ENCODE assay signal across 1 cellular context in genomic region chr2:196431957-196432356, GRCh38.
TF ChIP-seq lines count a peak whose summit lies in the region.

No MANE protein-coding gene starts in this region.

TF ChIP-seq in GM23338, 12 proteins besides CTCF, POLR2A, EP300 and RAD21 (continued from another document):
- TF ChIP-seq ZNF462 (CRISPR knock-in tag; IDR thresholded peaks at IDR 0.05) (no peak), ZNF114 (CRISPR knock-in tag; IDR thresholded peaks at IDR 0.05) (no peak), NANOG (IDR thresholded peaks at IDR 0.05; ENCODE audit: borderline replicate concordance) (no peak), ZNF331 (CRISPR knock-in tag; IDR thresholded peaks at IDR 0.05; ENCODE audit: low read depth) (no peak), STAT1 (IDR thresholded peaks at IDR 0.05; ENCODE audit: unreplicated experiment) (no peak), EZH2 (IDR thresholded peaks at IDR 0.05; ENCODE audit: low read depth, unreplicated experiment) (no peak), CREB1 (CRISPR knock-in tag; IDR thresholded peaks at IDR 0.05; ENCODE audit: low read depth) (no peak)
